Comparison of ENCODE assay signal across 22 cellular contexts in genomic region chr1:116297495-116298212, GRCh38.
"Had no signal": no experiment of that assay in that cellular context is flagged by ENCODE, and none has a peak within 500 bp of the region (broad histone marks: within the 10 kb centered on the region; RNA-seq: fewer than 3 reads in every experiment).

No MANE protein-coding gene starts in this region.

- DNase-seq: dermis blood vessel endothelial cell; dorsolateral prefrontal cortex; effector CD4-positive, alpha-beta T cell; effector memory CD4-positive, alpha-beta T cell; esophagus squamous epithelium; foreskin fibroblast; foreskin melanocyte; gastrocnemius medialis; glutamatergic neuron; head of caudate nucleus; heart right ventricle; hippocampal formation; left cardiac atrium; left ventricle myocardium superior; lower lobe of right lung; mesenchymal stem cell; mucosa of descending colon had no signal

- H3K36me3 ChIP-seq: esophagus squamous epithelium, gastrocnemius medialis, heart right ventricle, left lung, lower lobe of right lung had no signal

- H3K4me1 ChIP-seq: gastrocnemius medialis, heart right ventricle, left lung, lower lobe of right lung had no signal

- H3K9me3 ChIP-seq: esophagus squamous epithelium, gastrocnemius medialis, lower lobe of right lung, mucosa of descending colon had no signal

- ATAC-seq: gastrocnemius medialis, left cardiac atrium, left ventricle myocardium superior, mucosa of descending colon had no signal

- H3K4me3 ChIP-seq: coronary artery, dorsolateral prefrontal cortex, esophagus squamous epithelium, gastrocnemius medialis, heart right ventricle, left lung, lower lobe of right lung, mucosa of descending colon had no signal

- FAIRE-seq: endothelial cell of umbilical vein, islet of Langerhans, keratinocyte had no signal

- H3K27ac ChIP-seq: coronary artery, dorsolateral prefrontal cortex, esophagus squamous epithelium, gastrocnemius medialis, heart right ventricle, left lung, lower lobe of right lung had no signal

- H3K27me3 ChIP-seq: dorsolateral prefrontal cortex, esophagus squamous epithelium, gastrocnemius medialis, heart right ventricle, left lung had no signal
